ENCODE assay signal across 9 cellular contexts in genomic region chr6:105993769-105994521, GRCh38.
DNase-seq lines count a peak whose midpoint lies in the region; ATAC-seq, FAIRE-seq and TF ChIP-seq lines count a peak whose summit lies in the region.
"Had no signal": no experiment of that assay in that cellular context is flagged by ENCODE, and none has a peak within 500 bp of the region (broad histone marks: within the 10 kb centered on the region; RNA-seq: fewer than 3 reads in every experiment).

No MANE protein-coding gene starts in this region.

- H3K79me2 ChIP-seq in keratinocyte (ENCODE audit: control insufficient read depth, insufficient read depth, low read length) (no peaks in the 10 kb centered on the region), PC-3 (ENCODE audit: low read length) (no peaks in the 10 kb centered on the region)

- H3K4me1 ChIP-seq in keratinocyte (ENCODE audit: control insufficient read depth, extremely low read depth, insufficient read depth, low read length) (peaks cover 35% of the 10 kb centered on the region), PC-3 (ENCODE audit: insufficient read depth, low read length) (0 out of 2 replicates have a peak, but pooled peaks cover 14% of the 10 kb centered on the region)

- H3K9ac ChIP-seq in keratinocyte (ENCODE audit: control insufficient read depth, extremely low read depth, insufficient read depth, low read length) (peak overlapping the region; percentile 82), PC-3 (ENCODE audit: low read length) (no peak overlapping the region)

- peaks cover 25% of the 10 kb centered on the region for H3K27me3 Mint-ChIP-seq in T-helper 17 cell
- H3K27me3 Mint-ChIP-seq in MCF 10A (ENCODE audit: insufficient read depth, unreplicated experiment): no peaks in the 10 kb centered on the region

- H3K27ac Mint-ChIP-seq in T-helper 17 cell: peak overlapping the region; percentile 98
- peak overlapping the region; percentile 30 for H3K27ac Mint-ChIP-seq in MCF 10A (ENCODE audit: low read depth, unreplicated experiment)

- no TSS peak for BruUV-seq in MCF 10A (replicated peaks; lab: Mats Ljungman, UMichigan)
- no TSS peak for BruUV-seq in PC-3 (replicated peaks; lab: Mats Ljungman, UMichigan)

- H3K36me3 Mint-ChIP-seq in T-helper 17 cell (ENCODE audit: low read depth): peaks cover 2% of the 10 kb centered on the region
- no peaks in the 10 kb centered on the region for H3K36me3 Mint-ChIP-seq in MCF 10A (ENCODE audit: insufficient read depth, unreplicated experiment)

- H3K4me2 ChIP-seq in keratinocyte (ENCODE audit: control insufficient read depth, extremely low read depth, insufficient read depth, low read depth, low read length) (peak overlapping the region; percentile 95), PC-3 (ENCODE audit: low read length) (no peak overlapping the region)

- H2AFZ ChIP-seq in keratinocyte (ENCODE audit: control insufficient read depth, low read length) (peak overlapping the region; percentile 92), PC-3 (ENCODE audit: low read length) (no peak overlapping the region)

- DNase-seq in T-helper 17 cell: peak; percentile 34 to 43 (median 38)
- no peak for DNase-seq in MCF 10A (ENCODE audit: unreplicated experiment)
- DNase-seq in keratinocyte (ENCODE audit: low read depth, low spot score): no peak
- DNase-seq in stimulated activated CD8-positive, alpha-beta memory T cell treated with anti-CD3 and anti-CD28 coated beads, Interleukin-4, amount 100 ng/mL, for 24 hours (ENCODE audit: low read depth): peak; percentile 7
- no peak for DNase-seq in GM10248 (ENCODE audit: extremely low spot score)
- no peak for DNase-seq in PC-3

- H3K9me3 ChIP-seq in T-helper 17 cell (ENCODE audit: control insufficient read depth, low read length, poor library complexity, severe bottlenecking) (no peaks in the 10 kb centered on the region), keratinocyte (ENCODE audit: control insufficient read depth, low read depth, low read length) (no peaks in the 10 kb centered on the region), PC-3 (ENCODE audit: low read length) (no peaks in the 10 kb centered on the region)

- intact Hi-C loops in MCF 10A (cut with micrococcal nuclease): loop anchor here (5.0 kb wide), 2 partner anchors 93 to 392 kb away; partner anchors contain the start of gene PRDM1
- intact Hi-C loops in PC-3 (cut with micrococcal nuclease): loop anchor here (5.0 kb wide), 1 partner anchor 93 kb away; the partner anchor contains the start of gene PRDM1

- H3K4me1 Mint-ChIP-seq in T-helper 17 cell: peaks cover 35% of the 10 kb centered on the region
- peaks cover 25% of the 10 kb centered on the region for H3K4me1 Mint-ChIP-seq in MCF 10A (ENCODE audit: insufficient read depth, unreplicated experiment)

- H3K27ac ChIP-seq in keratinocyte (ENCODE audit: control insufficient read depth, insufficient read depth, low read length): peak overlapping the region; percentile 81
- H3K27ac ChIP-seq in PC-3 (ENCODE audit: low read length): no peak overlapping the region

- POLR2A ChIA-PET in MCF 10A (lab: Yijun Ruan, JAX): interaction anchor here (0.6 to 3.0 kb wide), 5 partner anchors 75 to 251 kb away, joined by 3 to 41 read pairs (median 3); partner anchors contain the start of gene PRDM1
- POLR2A ChIA-PET in GM10248 (lab: Yijun Ruan, JAX): no interaction called here
- POLR2A ChIA-PET in PC-3 (lab: Charles Lee; ENCODE audit: unreplicated experiment): no interaction called here

- no peaks in the 10 kb centered on the region for H3K9me2 ChIP-seq in PC-3 (replicated peaks; ENCODE audit: low read length)

- H3F3A ChIP-seq in PC-3 (ENCODE audit: low read length, unreplicated experiment): no peaks in the 10 kb centered on the region

- H3K9me3 Mint-ChIP-seq in MCF 10A (ENCODE audit: unreplicated experiment): no peaks in the 10 kb centered on the region

- H3K4me3 ChIP-seq in keratinocyte (ENCODE audit: control insufficient read depth in 2 of 3, extremely low read depth in 1 of 3, insufficient read depth in 2 of 3, low read depth in 1 of 3, low read length in 3 of 3) (peak overlapping the region; percentile 54 to 93 (median 76)), PC-3 (ENCODE audit: low read length) (no peak overlapping the region)

- CTCF ChIA-PET in MCF 10A (lab: Yijun Ruan, JAX) (interaction anchor here (0.7 to 2.2 kb wide), 6 partner anchors 92 to 426 kb away, joined by 3 to 12 read pairs (median 4); partner anchors contain the start of gene PRDM1), GM10248 (lab: Yijun Ruan, JAX) (interaction anchor here (0.9 to 3.4 kb wide), 8 partner anchors 7 to 510 kb away, joined by 3 to 25 read pairs (median 4); no protein-coding TSS in a partner anchor), PC-3 (lab: Charles Lee) (no interaction called here)

- dilution Hi-C loops in keratinocyte (cut with MboI; ENCODE audit: extremely low pct_ligation_motif_present, low sequenced_read_pairs): no loop called here

- TF ChIP-seq CTCF in MCF 10A (IDR thresholded peaks at IDR 0.05; ENCODE audit: unreplicated experiment): no peak
- no peak for TF ChIP-seq CTCF in keratinocyte (optimal IDR thresholded peaks at IDR 0.05 in 1 of 3, IDR thresholded peaks at IDR 0.05 in 1 of 3, conservative IDR thresholded peaks at IDR 0.05 in 1 of 3; ENCODE audit: extremely low read depth in 1 of 3, insufficient read depth in 2 of 3, low read length in 3 of 3)
- TF ChIP-seq CTCF in GM10248 (IDR thresholded peaks at IDR 0.05; ENCODE audit: control extremely low read depth, extremely low read depth, low read depth, missing control alignments): no peak
- no peak for TF ChIP-seq CTCF in PC-3 (conservative IDR thresholded peaks at IDR 0.05; ENCODE audit: low read depth, low read length)

- no peaks in the 10 kb centered on the region for H3K27me3 ChIP-seq in keratinocyte (ENCODE audit: control insufficient read depth, extremely low read depth, insufficient read depth, low read length)
- no peaks in the 10 kb centered on the region for H3K27me3 ChIP-seq in PC-3 (ENCODE audit: low read length)

- no peaks in the 10 kb centered on the region for H4K20me1 ChIP-seq in keratinocyte (ENCODE audit: control insufficient read depth, extremely low read depth, insufficient read depth, low read length)
- H4K20me1 ChIP-seq in PC-3 (ENCODE audit: low read length): no peaks in the 10 kb centered on the region

- no peaks in the 10 kb centered on the region for H3K36me3 ChIP-seq in keratinocyte (ENCODE audit: control insufficient read depth in 2 of 2, extremely low read depth in 1 of 2, insufficient read depth in 2 of 2, low read length in 2 of 2)
- no peaks in the 10 kb centered on the region for H3K36me3 ChIP-seq in PC-3 (ENCODE audit: low read depth, low read length)

- FAIRE-seq in keratinocyte (lab: Jason Lieb, UNC): peak; percentile 20
- FAIRE-seq: TTC549 had no signal

- H3K4me3 Mint-ChIP-seq in T-helper 17 cell (peak overlapping the region; percentile 96), MCF 10A (ENCODE audit: unreplicated experiment) (peak overlapping the region; percentile 85)

- ATAC-seq in GM21423 (IDR thresholded peaks at IDR 0.05; ENCODE audit: unreplicated experiment) (peak; percentile 26), T-helper 17 cell (peak; percentile 58), GM21526 (IDR thresholded peaks at IDR 0.05; ENCODE audit: low FRiP score, unreplicated experiment) (no peak), PC-3 (no peak)

- no peaks in the 10 kb centered on the region for H3K9me1 ChIP-seq in keratinocyte (ENCODE audit: control insufficient read depth, extremely low read depth, insufficient read depth, low read length)

Comparison
In these comparisons a context has a peak if more than half of its experiments do, and no peak if none do; other contexts are left out.
1. ATAC-seq: peak in GM21423 (single experiment) and T-helper 17 cell (single experiment); none in GM21526 (single experiment) and PC-3 (single experiment).
2. DNase-seq: peak in T-helper 17 cell (3 of 3) and stimulated activated CD8-positive, alpha-beta memory T cell treated with anti-CD3 and anti-CD28 coated beads, Interleukin-4, amount 100 ng/mL, for 24 hours (single experiment); none in MCF 10A (single experiment), keratinocyte (single experiment), GM10248 (single experiment) and PC-3 (single experiment).